32 cellular contexts compared by ENCODE assay signal in genomic region chr3:110687138-110687537, GRCh38.
"Had no signal": no experiment of that assay in that cellular context is flagged by ENCODE, and none has a peak within 500 bp of the region (broad histone marks: within the 10 kb centered on the region; RNA-seq: fewer than 3 reads in every experiment).

No MANE protein-coding gene starts in this region.

- H3K9me3 ChIP-seq: gastrocnemius medialis, neutrophil, thoracic aorta had no signal

- H3K9me3 Mint-ChIP-seq: activated CD4-positive, alpha-beta memory T cell treated with anti-CD3 and anti-CD28 coated beads, Interleukin-2, amount 10 ng/mL, durations not matched to agents 7 days and 5 days; activated CD4-positive, alpha-beta T cell treated with anti-CD3 and anti-CD28 coated beads, Interleukin-2, amount 10 ng/mL, durations not matched to agents 7 days and 5 days; activated naive CD4-positive, alpha-beta T cell treated with anti-CD3 and anti-CD28 coated beads, Interleukin-2, amount 50 U/mL, for 72 hours; activated T-cell treated with anti-CD3 and anti-CD28 coated beads, Interleukin-2, amount 50 U/mL, for 24 hours; brain; mesothelial cell of epicardium; nephron progenitor cell; T-helper 1 cell treated with Interleukin-12 subunit alpha and Interleukin-12 subunit beta and Interleukin-4 antibody, amounts not matched to agents 30 μg/mL and 1 μg/mL, for 36 hours had no signal

- H3K27me3 Mint-ChIP-seq: activated CD4-positive, alpha-beta memory T cell treated with anti-CD3 and anti-CD28 coated beads, Interleukin-2, amount 10 ng/mL, durations not matched to agents 7 days and 5 days; brain; progenitor cell of endocrine pancreas had no signal

- ATAC-seq: activated naive CD4-positive, alpha-beta T cell treated with anti-CD3 and anti-CD28 coated beads, Interleukin-2, amount 50 U/mL, for 72 hours; esophagus mucosa; gastrocnemius medialis; sciatic nerve; stimulated activated naive CD8-positive, alpha-beta T cell treated with anti-CD3 and anti-CD28 coated beads, Interleukin-15, Interleukin-2, amounts not matched to agents 100 U/mL and 50 U/mL, for 24 hours had no signal

- H3K4me3 Mint-ChIP-seq: activated CD4-positive, alpha-beta memory T cell treated with anti-CD3 and anti-CD28 coated beads, Interleukin-2, amount 10 ng/mL, durations not matched to agents 7 days and 5 days; activated CD4-positive, alpha-beta T cell treated with anti-CD3 and anti-CD28 coated beads, Interleukin-2, amount 10 ng/mL, durations not matched to agents 7 days and 5 days; activated T-cell treated with anti-CD3 and anti-CD28 coated beads, Interleukin-2, amount 50 U/mL, for 24 hours; brain; immature natural killer cell; mesothelial cell of epicardium; naive B cell; nephron progenitor cell; T-helper 1 cell treated with Interleukin-12 subunit alpha and Interleukin-12 subunit beta and Interleukin-4 antibody, amounts not matched to agents 30 μg/mL and 1 μg/mL, for 36 hours had no signal

- H3K4me2 ChIP-seq: hepatocyte had no signal

- H3K79me2 ChIP-seq: hepatocyte had no signal

- FAIRE-seq: TTC549, urothelium cell line had no signal

- H3K4me1 Mint-ChIP-seq: activated CD4-positive, alpha-beta memory T cell treated with anti-CD3 and anti-CD28 coated beads, Interleukin-2, amount 10 ng/mL, durations not matched to agents 7 days and 5 days; activated CD4-positive, alpha-beta T cell treated with anti-CD3 and anti-CD28 coated beads, Interleukin-2, amount 10 ng/mL, durations not matched to agents 7 days and 5 days; immature natural killer cell; naive B cell; nephron progenitor cell had no signal

- H3K4me1 ChIP-seq: gastrocnemius medialis had no signal

- H3K27me3 ChIP-seq: gastrocnemius medialis, hepatocyte, neutrophil, ovary had no signal

- H3K27ac Mint-ChIP-seq: activated CD4-positive, alpha-beta memory T cell treated with anti-CD3 and anti-CD28 coated beads, Interleukin-2, amount 10 ng/mL, durations not matched to agents 7 days and 5 days; activated CD4-positive, alpha-beta T cell treated with anti-CD3 and anti-CD28 coated beads, Interleukin-2, amount 10 ng/mL, durations not matched to agents 7 days and 5 days; activated naive CD4-positive, alpha-beta T cell treated with anti-CD3 and anti-CD28 coated beads, Interleukin-2, amount 50 U/mL, for 72 hours; activated T-cell treated with anti-CD3 and anti-CD28 coated beads, Interleukin-2, amount 50 U/mL, for 24 hours; immature natural killer cell; mesothelial cell of epicardium; naive B cell; nephron progenitor cell; progenitor cell of endocrine pancreas; T-helper 1 cell treated with Interleukin-12 subunit alpha and Interleukin-12 subunit beta and Interleukin-4 antibody, amounts not matched to agents 30 μg/mL and 1 μg/mL, for 36 hours had no signal

- H3K4me3 ChIP-seq: gastrocnemius medialis, hepatocyte, ovary, skin epidermis, thoracic aorta had no signal

- H3K36me3 Mint-ChIP-seq: activated naive CD4-positive, alpha-beta T cell treated with anti-CD3 and anti-CD28 coated beads, Interleukin-2, amount 50 U/mL, for 72 hours; brain; immature natural killer cell; mesothelial cell of epicardium; naive B cell had no signal

- H3K36me3 ChIP-seq: gastrocnemius medialis, neutrophil, ovary, thoracic aorta had no signal

- H3K27ac ChIP-seq: gastrocnemius medialis, hepatocyte, neutrophil, ovary, skin epidermis, thoracic aorta had no signal

- H2AFZ ChIP-seq: hepatocyte had no signal

- DNase-seq: activated CD4-positive, alpha-beta memory T cell treated with anti-CD3 and anti-CD28 coated beads, Interleukin-2, amount 10 ng/mL, durations not matched to agents 7 days and 5 days; activated CD4-positive, alpha-beta T cell treated with anti-CD3 and anti-CD28 coated beads for 1 hour; activated CD4-positive, alpha-beta T cell treated with anti-CD3 and anti-CD28 coated beads, Interleukin-2, amount 10 ng/mL, durations not matched to agents 7 days and 5 days; activated CD8-positive, alpha-beta memory T cell treated with anti-CD3 and anti-CD28 coated beads, Interleukin-2, amount 50 U/mL, for 48 hours; activated gamma-delta T cell treated with Interleukin-2 at 50 U/mL for 16 hours; activated T-cell treated with anti-CD3 and anti-CD28 coated beads, Interleukin-2, amount 50 U/mL, for 24 hours; aorta; cortex of kidney; gastrocnemius medialis; immature natural killer cell; naive B cell; nephron progenitor cell; ovary; retina; stimulated activated CD4-positive, alpha-beta T cell treated with anti-CD3 and anti-CD28 coated beads, Interleukin-12 subunit alpha, Interleukin-12 subunit beta, amount 100 ng/mL, for 4 hours; stimulated activated CD4-positive, alpha-beta T cell treated with anti-CD3 and anti-CD28 coated beads, Interleukin-4, amount 100 ng/mL, for 1 hour; stimulated activated naive CD8-positive, alpha-beta T cell treated with anti-CD3 and anti-CD28 coated beads, Interleukin-15, Interleukin-2, amounts not matched to agents 100 U/mL and 50 U/mL, for 24 hours; T-helper 9 cell; trophoblast cell had no signal
